In the genomic region with DNA sequence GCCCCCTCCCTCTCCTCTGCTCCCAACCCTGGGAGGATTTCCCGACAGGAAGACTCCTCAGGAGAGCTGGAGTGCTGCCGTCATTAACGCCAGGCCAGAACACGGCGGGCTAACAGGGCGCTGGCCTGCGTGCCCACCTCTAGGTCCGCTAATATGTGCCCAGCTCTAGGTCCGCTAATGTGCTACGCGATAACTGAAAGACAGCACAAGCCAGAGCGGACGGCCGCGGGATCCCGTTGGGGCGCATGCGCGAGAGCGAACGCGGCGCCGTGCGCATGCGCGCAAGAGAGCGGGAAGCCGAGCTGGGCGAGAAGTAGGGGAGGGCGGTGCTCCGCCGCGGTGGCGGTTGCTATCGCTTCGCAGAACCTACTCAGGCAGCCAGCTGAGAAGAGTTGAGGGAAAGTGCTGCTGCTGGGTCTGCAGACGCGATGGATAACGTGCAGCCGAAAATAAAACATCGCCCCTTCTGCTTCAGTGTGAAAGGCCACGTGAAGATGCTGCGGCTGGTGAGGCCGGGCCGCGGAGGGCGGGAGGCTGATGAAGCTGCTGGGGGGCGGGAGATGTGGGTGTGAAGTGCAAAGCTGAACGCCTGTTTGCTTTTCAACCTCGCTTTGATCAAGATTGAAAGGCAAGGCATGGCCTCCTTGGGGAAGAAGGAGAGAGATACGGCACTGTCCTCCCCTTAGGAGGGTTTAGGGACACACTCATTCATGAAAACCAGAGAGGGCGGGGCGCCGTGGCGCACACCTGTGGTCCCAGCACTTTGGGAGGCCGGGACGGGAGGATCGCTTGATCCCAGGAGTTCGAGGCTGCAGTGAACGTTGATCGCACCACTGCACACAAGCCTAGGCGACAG, we compare ENCODE assay signal across 8 cellular contexts. TPM values are rescaled to one million over a fixed set of nuclear protein-coding genes. Genes with fewer than 3 reads are reported as not detected.
DNase-seq lines count a peak whose midpoint lies in the region; ATAC-seq and TF ChIP-seq lines count a peak whose summit lies in the region.

CKLF (plus strand) TSS at position 289 of the 856 bp plus-strand sequence; CDS start at position 429, 140 bp downstream.

- peak; percentile 75 for ATAC-seq in GM19328 (IDR thresholded peaks at IDR 0.05; ENCODE audit: unreplicated experiment)
- ATAC-seq in HG03469 (IDR thresholded peaks at IDR 0.05; ENCODE audit: unreplicated experiment): peak; percentile 66
- peak; percentile 76 for ATAC-seq in left lobe of liver

- peaks cover 39% of the 10 kb centered on the region for H3K36me3 Mint-ChIP-seq in activated CD4-positive, alpha-beta T cell treated with anti-CD3 and anti-CD28 coated beads, Interleukin-2, amount 10 ng/mL, durations not matched to agents 7 days and 5 days (ENCODE audit: low read depth)

- no peaks in the 10 kb centered on the region for H3K9me3 ChIP-seq in BE2C

- TF ChIP-seq CTCF in BE2C (IDR thresholded peaks at IDR 0.05; ENCODE audit: low read depth, low read length) (no peak), coronary artery (IDR thresholded peaks at IDR 0.05) (no peak)

- DNase-seq in BE2C (peak; percentile 88), NCI-H69 (lab: John Stamatoyannopoulos, UW) (peak; percentile 84), coronary artery (ENCODE audit: low spot score) (peak; percentile 91), left lobe of liver (ENCODE audit: low spot score) (peak; percentile 94)
- DNase-seq in activated CD4-positive, alpha-beta T cell treated with anti-CD3 and anti-CD28 coated beads, Interleukin-2, amount 10 ng/mL, durations not matched to agents 7 days and 5 days: peak; percentile 91
- DNase-seq in stimulated activated CD4-positive, alpha-beta T cell treated with anti-CD3 and anti-CD28 coated beads, Interleukin-1b, Interleukin-23, amount 100 ng/mL, for 48 hours: peak; percentile 91

- peak within 1 kb of the TSS; percentile 95 for H3K27ac Mint-ChIP-seq in activated CD4-positive, alpha-beta T cell treated with anti-CD3 and anti-CD28 coated beads, Interleukin-2, amount 10 ng/mL, durations not matched to agents 7 days and 5 days

- H3K9me3 Mint-ChIP-seq in activated CD4-positive, alpha-beta T cell treated with anti-CD3 and anti-CD28 coated beads, Interleukin-2, amount 10 ng/mL, durations not matched to agents 7 days and 5 days: no peaks in the 10 kb centered on the region

- H3K27me3 ChIP-seq in BE2C: no peaks in the 10 kb centered on the region

- CTCF ChIA-PET in activated CD4-positive, alpha-beta T cell treated with anti-CD3 and anti-CD28 coated beads, Interleukin-2, amount 10 ng/mL, durations not matched to agents 7 days and 5 days (lab: Charles Lee): interaction anchor here (0.7 to 3.9 kb wide), 14 partner anchors 10 to 101 kb away, joined by 3 to 29 read pairs (median 4); partner anchors contain the start of gene CMTM2

- H3K4me3 Mint-ChIP-seq in activated CD4-positive, alpha-beta T cell treated with anti-CD3 and anti-CD28 coated beads, Interleukin-2, amount 10 ng/mL, durations not matched to agents 7 days and 5 days: peak within 1 kb of the TSS; percentile 96

- peak within 1 kb of the TSS; percentile 60 for H3K4me3 ChIP-seq in BE2C (ENCODE audit: low read depth, low read length)
- peak within 1 kb of the TSS; percentile 89 for H3K4me3 ChIP-seq in coronary artery

- H3K4me1 ChIP-seq in BE2C: no peaks in the 10 kb centered on the region; the same call in 1 of the 2 replicates

- H3K4me1 Mint-ChIP-seq in activated CD4-positive, alpha-beta T cell treated with anti-CD3 and anti-CD28 coated beads, Interleukin-2, amount 10 ng/mL, durations not matched to agents 7 days and 5 days: peaks cover 77% of the 10 kb centered on the region

- peak within 1 kb of the TSS; percentile 84 to 98 for H3K27ac ChIP-seq in coronary artery

- no peaks in the 10 kb centered on the region for H3K27me3 Mint-ChIP-seq in activated CD4-positive, alpha-beta T cell treated with anti-CD3 and anti-CD28 coated beads, Interleukin-2, amount 10 ng/mL, durations not matched to agents 7 days and 5 days

- POLR2A ChIA-PET in activated CD4-positive, alpha-beta T cell treated with anti-CD3 and anti-CD28 coated beads, Interleukin-2, amount 10 ng/mL, durations not matched to agents 7 days and 5 days (lab: Charles Lee): interaction anchor here (0.7 to 1.3 kb wide), 5 partner anchors 10 to 52 kb away, joined by 3 to 7 read pairs (median 4); partner anchors contain the start of gene CMTM3

- H3K36me3 ChIP-seq in BE2C: no peaks in the 10 kb centered on the region

RNA-seq across cellular contexts. Expression of gene CKLF, which starts in this region (rescaled TPM):
- polyA plus RNA-seq in BE2C (2012; ENCODE audit: insufficient read depth, insufficient read length, low read depth): 24.1 TPM
- 100 to 1,000 TPM; 124 to 132 TPM for total RNA-seq in activated CD4-positive, alpha-beta T cell treated with anti-CD3 and anti-CD28 coated beads, Interleukin-2, amount 10 ng/mL, durations not matched to agents 7 days and 5 days
- total RNA-seq in left lobe of liver: 10.5 TPM

Comparison
In these comparisons a context has a peak if more than half of its experiments do, and no peak if none do; other contexts are left out.
1. Peak in every context shown above with its lines: DNase-seq, ATAC-seq, H3K4me3 ChIP-seq and H3K27ac ChIP-seq.
2. RNA of gene CKLF (total RNA-seq): 124 to 132 TPM in activated CD4-positive, alpha-beta T cell treated with anti-CD3 and anti-CD28 coated beads, Interleukin-2, amount 10 ng/mL, durations not matched to agents 7 days and 5 days; 10.5 TPM in left lobe of liver (single experiment); every median in the first group is over 10 times any median in the second.